ENCODE assay signal across 10 cellular contexts in the genomic region with DNA sequence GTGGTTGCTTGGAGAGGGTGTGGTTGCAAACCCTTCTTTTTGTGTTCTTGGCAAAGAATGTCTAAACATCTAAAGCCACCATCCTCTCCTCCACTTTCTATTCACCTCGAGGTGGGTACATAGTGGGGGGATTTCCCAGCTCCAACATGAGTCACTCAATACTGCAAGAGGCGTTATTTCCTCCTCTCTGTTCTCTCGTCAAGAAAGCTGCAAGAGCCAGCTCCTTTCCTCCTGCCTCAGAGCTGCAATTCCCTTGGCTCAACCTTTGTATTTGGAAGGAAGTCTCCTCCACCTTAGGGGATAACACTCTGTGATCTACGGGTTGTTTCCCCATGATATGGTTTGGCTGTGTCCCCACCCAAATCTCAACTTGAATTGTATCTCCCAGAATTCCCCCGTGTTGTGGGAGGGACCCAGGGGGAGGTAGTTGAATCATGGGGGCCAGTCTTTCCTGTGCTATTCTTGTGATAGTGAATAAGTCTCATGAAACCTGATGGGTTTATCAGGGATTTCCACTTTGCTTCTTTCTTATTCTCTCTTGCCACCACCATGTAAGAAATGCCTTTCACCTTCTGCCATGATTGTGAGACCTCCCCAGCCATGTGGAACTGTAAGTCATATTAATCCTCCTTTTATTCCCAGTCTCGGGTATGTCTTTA.
DNase-seq lines count a peak whose midpoint lies in the region; ATAC-seq and TF ChIP-seq lines count a peak whose summit lies in the region.
"Had no signal": no experiment of that assay in that cellular context is flagged by ENCODE, and none has a peak within 500 bp of the region (broad histone marks: within the 10 kb centered on the region; RNA-seq: fewer than 3 reads in every experiment).

No MANE protein-coding gene starts in this region.

- H3K27me3 Mint-ChIP-seq in MCF 10A (ENCODE audit: insufficient read depth, unreplicated experiment): no peaks in the 10 kb centered on the region
- H3K27me3 Mint-ChIP-seq in activated naive CD8-positive, alpha-beta T cell treated with anti-CD3 and anti-CD28 coated beads, Interleukin-2, amount 10 ng/mL, durations not matched to agents 7 days and 5 days: no peaks in the 10 kb centered on the region

- H3K4me3 Mint-ChIP-seq in MCF 10A (ENCODE audit: unreplicated experiment): no peak overlapping the region
- H3K4me3 Mint-ChIP-seq in activated naive CD8-positive, alpha-beta T cell treated with anti-CD3 and anti-CD28 coated beads, Interleukin-2, amount 10 ng/mL, durations not matched to agents 7 days and 5 days: peak overlapping the region; percentile 62

- H2AFZ ChIP-seq in KMS-11 (ENCODE audit: low read depth): no peak overlapping the region

- peak; percentile 34 for DNase-seq in MCF 10A (ENCODE audit: unreplicated experiment)
- DNase-seq in breast epithelium (ENCODE audit: low spot score in 2 of 2): no peak
- no peak for DNase-seq in activated naive CD8-positive, alpha-beta T cell treated with anti-CD3 and anti-CD28 coated beads, Interleukin-2, amount 10 ng/mL, durations not matched to agents 7 days and 5 days
- DNase-seq in stimulated activated CD8-positive, alpha-beta memory T cell treated with anti-CD3 and anti-CD28 coated beads, Interleukin-2, amount 100 ng/mL, for 48 hours (ENCODE audit: low read depth in 2 of 2): peak; percentile 10 to 20
- DNase-seq in left colon: no peak
- DNase-seq in NCI-H526 treated with DMSO at 0.1 percent for 48 hours (lab: John Stamatoyannopoulos, UW): no peak
- no peak for DNase-seq in thyroid gland

- H3K27ac ChIP-seq in breast epithelium: no peak overlapping the region
- no peak overlapping the region for H3K27ac ChIP-seq in KMS-11
- no peak overlapping the region for H3K27ac ChIP-seq in thyroid gland
- H3K27ac ChIP-seq: neutrophil, SK-N-MC had no signal

- H3K9me3 ChIP-seq in breast epithelium (no peaks in the 10 kb centered on the region), thyroid gland (no peaks in the 10 kb centered on the region)
- H3K9me3 ChIP-seq: neutrophil had no signal

- H3K4me3 ChIP-seq in breast epithelium (no peak overlapping the region), KMS-11 (IDR thresholded peaks at IDR 0.05; ENCODE audit: insufficient read depth, low read depth, low read length) (no peak overlapping the region), thyroid gland (replicated peaks in 1 of 3) (no peak overlapping the region)
- H3K4me3 ChIP-seq: SK-N-MC had no signal

- H3K9me3 Mint-ChIP-seq in MCF 10A (ENCODE audit: unreplicated experiment): no peaks in the 10 kb centered on the region
- no peaks in the 10 kb centered on the region for H3K9me3 Mint-ChIP-seq in activated naive CD8-positive, alpha-beta T cell treated with anti-CD3 and anti-CD28 coated beads, Interleukin-2, amount 10 ng/mL, durations not matched to agents 7 days and 5 days

- peak overlapping the region; percentile 6; the same call in 1 of the 2 replicates for H3K4me2 ChIP-seq in KMS-11

- H3K79me2 ChIP-seq in KMS-11 (ENCODE audit: insufficient read depth, low read depth): no peaks in the 10 kb centered on the region

- no peaks in the 10 kb centered on the region for H4K20me1 ChIP-seq in KMS-11 (ENCODE audit: insufficient read depth)

- intact Hi-C loops in MCF 10A (cut with micrococcal nuclease) (no loop called here), breast epithelium (cut with DNase I; ENCODE audit: low total_unique reads) (no loop called here), left colon (cut with DNase I, micrococcal nuclease) (no loop called here), thyroid gland (cut with DNase I) (no loop called here)

- TF ChIP-seq POLR2A in breast epithelium (IDR thresholded peaks at IDR 0.05) (no peak), thyroid gland (IDR thresholded peaks at IDR 0.05) (no peak)

- TF ChIP-seq CTCF in MCF 10A (IDR thresholded peaks at IDR 0.05; ENCODE audit: unreplicated experiment) (no peak), breast epithelium (IDR thresholded peaks at IDR 0.05) (no peak), KMS-11 (conservative IDR thresholded peaks at IDR 0.05; ENCODE audit: low read depth, low read length) (no peak), thyroid gland (IDR thresholded peaks at IDR 0.05) (no peak)

- WGBS in thyroid gland, 2 donors: 81% methylated on average over 5 to 6 of the region's 6 CpGs

- no peak overlapping the region for H3K9ac ChIP-seq in KMS-11

- no peaks in the 10 kb centered on the region for H3K4me1 ChIP-seq in breast epithelium
- H3K4me1 ChIP-seq in KMS-11 (ENCODE audit: low read depth, poor library complexity, severe bottlenecking): peaks cover 23% of the 10 kb centered on the region
- no peaks in the 10 kb centered on the region for H3K4me1 ChIP-seq in thyroid gland

- BruUV-seq in MCF 10A (replicated peaks; lab: Mats Ljungman, UMichigan): no TSS peak

- H3K36me3 Mint-ChIP-seq in MCF 10A (ENCODE audit: insufficient read depth, unreplicated experiment): no peaks in the 10 kb centered on the region
- peaks cover 43% of the 10 kb centered on the region for H3K36me3 Mint-ChIP-seq in activated naive CD8-positive, alpha-beta T cell treated with anti-CD3 and anti-CD28 coated beads, Interleukin-2, amount 10 ng/mL, durations not matched to agents 7 days and 5 days

- H3K4me1 Mint-ChIP-seq in MCF 10A (ENCODE audit: insufficient read depth, unreplicated experiment): peaks cover 5% of the 10 kb centered on the region
- H3K4me1 Mint-ChIP-seq in activated naive CD8-positive, alpha-beta T cell treated with anti-CD3 and anti-CD28 coated beads, Interleukin-2, amount 10 ng/mL, durations not matched to agents 7 days and 5 days: peaks cover 40% of the 10 kb centered on the region

- no peaks in the 10 kb centered on the region for H3K27me3 ChIP-seq in breast epithelium
- no peaks in the 10 kb centered on the region for H3K27me3 ChIP-seq in KMS-11 (ENCODE audit: insufficient read depth, low read depth)
- H3K27me3 ChIP-seq in thyroid gland: no peaks in the 10 kb centered on the region
- H3K27me3 ChIP-seq: neutrophil had no signal

- no peak overlapping the region for H3K27ac Mint-ChIP-seq in MCF 10A (ENCODE audit: low read depth, unreplicated experiment)
- peak overlapping the region; percentile 80 for H3K27ac Mint-ChIP-seq in activated naive CD8-positive, alpha-beta T cell treated with anti-CD3 and anti-CD28 coated beads, Interleukin-2, amount 10 ng/mL, durations not matched to agents 7 days and 5 days

- H3K36me3 ChIP-seq in breast epithelium (no peaks in the 10 kb centered on the region), KMS-11 (ENCODE audit: insufficient read depth) (no peaks in the 10 kb centered on the region), thyroid gland (no peaks in the 10 kb centered on the region)

- CTCF ChIA-PET in MCF 10A (lab: Yijun Ruan, JAX): interaction anchor here (0.5 to 1.5 kb wide), 4 partner anchors 9 to 847 kb away, joined by 3 to 7 read pairs (median 4); no protein-coding TSS in a partner anchor

- POLR2A ChIA-PET in MCF 10A (lab: Yijun Ruan, JAX): no interaction called here
- POLR2A ChIA-PET in activated naive CD8-positive, alpha-beta T cell treated with anti-CD3 and anti-CD28 coated beads, Interleukin-2, amount 10 ng/mL, durations not matched to agents 7 days and 5 days (lab: Charles Lee): interaction anchor here (0.9 to 1.6 kb wide), 2 partner anchors 67 to 129 kb away, joined by 3 to 7 read pairs; no protein-coding TSS in a partner anchor

- peak; percentile 98 for ATAC-seq in activated naive CD8-positive, alpha-beta T cell treated with anti-CD3 and anti-CD28 coated beads, Interleukin-2, amount 10 ng/mL, durations not matched to agents 7 days and 5 days (ENCODE audit: low read depth)
- ATAC-seq in left colon: no peak

Comparison
In these comparisons a context has a peak if more than half of its experiments do, and no peak if none do; other contexts are left out.
1. DNase-seq: peak in MCF 10A (single experiment) and stimulated activated CD8-positive, alpha-beta memory T cell treated with anti-CD3 and anti-CD28 coated beads, Interleukin-2, amount 100 ng/mL, for 48 hours (2 of 2); none in breast epithelium (0 of 2), activated naive CD8-positive, alpha-beta T cell treated with anti-CD3 and anti-CD28 coated beads, Interleukin-2, amount 10 ng/mL, durations not matched to agents 7 days and 5 days (single experiment), left colon (0 of 2), NCI-H526 treated with DMSO at 0.1 percent for 48 hours (single experiment) and thyroid gland (0 of 2).